In the genomic region with DNA sequence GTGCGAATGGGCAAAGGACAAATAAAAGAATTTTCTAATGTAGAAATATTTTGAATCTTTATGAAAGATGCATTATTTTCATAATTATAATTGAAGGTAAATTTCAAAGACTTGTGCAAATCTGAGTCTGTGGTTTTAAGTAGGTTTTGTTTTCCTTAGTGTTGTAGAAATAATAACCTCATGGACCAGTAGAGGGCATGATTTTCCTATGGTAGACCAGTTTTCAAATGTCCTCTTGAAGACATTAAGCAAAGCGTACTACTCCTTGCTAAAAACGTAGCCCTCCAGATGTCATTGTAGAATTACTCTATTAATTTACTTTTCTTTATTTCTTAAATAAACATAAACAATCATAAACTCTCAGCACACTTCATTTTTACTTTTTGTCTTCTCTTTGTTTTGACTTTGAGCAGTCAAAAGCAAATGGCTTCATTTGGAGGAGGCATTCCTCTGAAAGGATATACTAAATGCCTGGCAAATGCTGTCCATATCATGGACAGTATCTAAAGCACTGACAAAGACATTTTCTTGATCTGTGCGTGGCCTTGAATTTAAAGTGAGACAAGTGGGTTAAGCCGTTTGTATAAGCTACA, we compare ENCODE assay signal across 8 cellular contexts.
DNase-seq lines count a peak whose midpoint lies in the region; ATAC-seq, FAIRE-seq and TF ChIP-seq lines count a peak whose summit lies in the region.

No MANE protein-coding gene starts in this region.

- no peak overlapping the region for H2AFZ ChIP-seq in endothelial cell of umbilical vein (ENCODE audit: low read depth, low read length)

- POLR2A ChIA-PET in endothelial cell of umbilical vein (lab: Charles Lee) = no interaction called here

- TF ChIP-seq POLR2A in endothelial cell of umbilical vein (IDR thresholded peaks at IDR 0.05; ENCODE audit: low read depth, low read length) = no peak

- peaks cover 5% of the 10 kb centered on the region for H3K4me1 Mint-ChIP-seq in activated naive CD8-positive, alpha-beta T cell treated with anti-CD3 and anti-CD28 coated beads, Interleukin-2, amount 50 U/mL, for 24 hours

- TF ChIP-seq CTCF in endothelial cell of umbilical vein (IDR thresholded peaks at IDR 0.05; ENCODE audit: extremely low read depth in 1 of 2, insufficient read depth in 1 of 2, low read depth in 1 of 2, low read length in 2 of 2) (peak; percentile 30 to 39), psoas muscle (IDR thresholded peaks at IDR 0.05) (peak; percentile 54)

- no peaks in the 10 kb centered on the region for H3K79me2 ChIP-seq in endothelial cell of umbilical vein (ENCODE audit: control insufficient read depth, insufficient read depth, low read length)

- CTCF ChIA-PET in endothelial cell of umbilical vein (lab: Charles Lee) = interaction anchor here (1.0 to 4.8 kb wide), 9 partner anchors 8 to 165 kb away, joined by 3 to 44 read pairs (median 4); no protein-coding TSS in a partner anchor

- H3K27ac Mint-ChIP-seq in activated naive CD8-positive, alpha-beta T cell treated with anti-CD3 and anti-CD28 coated beads, Interleukin-2, amount 50 U/mL, for 24 hours = no peak overlapping the region

- ATAC-seq in HG03432 (IDR thresholded peaks at IDR 0.05; ENCODE audit: unreplicated experiment) = peak; percentile 65
- peak in 1 of 4 donors; percentile 65 for ATAC-seq in psoas muscle
- no peak for ATAC-seq in activated naive CD8-positive, alpha-beta T cell treated with anti-CD3 and anti-CD28 coated beads, Interleukin-2, amount 50 U/mL, for 24 hours

- no peak overlapping the region for H3K4me2 ChIP-seq in endothelial cell of umbilical vein (ENCODE audit: insufficient read depth, low read length)

- H3K9me1 ChIP-seq in endothelial cell of umbilical vein (replicated peaks; ENCODE audit: control insufficient read depth, extremely low read depth, insufficient read depth, low read length) = no peaks in the 10 kb centered on the region

- intact Hi-C loops in endothelial cell of umbilical vein (cut with micrococcal nuclease) = loop anchor here (1.0 to 10.0 kb wide), 3 partner anchors 114 to 918 kb away; partner anchors contain the start of gene ADAM23
- intact Hi-C loops in psoas muscle (cut with DNase I) = loop anchor here (5.0 to 10.0 kb wide), 2 partner anchors 162 to 394 kb away; no protein-coding TSS in a partner anchor

- no peak overlapping the region for H3K4me3 Mint-ChIP-seq in activated naive CD8-positive, alpha-beta T cell treated with anti-CD3 and anti-CD28 coated beads, Interleukin-2, amount 50 U/mL, for 24 hours

- WGBS in psoas muscle, 3 donors = 62 to 67% (median 63%) methylated on average over 5 of the region's 5 CpGs

- H3K4me1 ChIP-seq in endothelial cell of umbilical vein (ENCODE audit: control insufficient read depth, extremely low read depth, insufficient read depth, low read length) (no peaks in the 10 kb centered on the region), psoas muscle (no peaks in the 10 kb centered on the region)

- H3K27me3 Mint-ChIP-seq in activated naive CD8-positive, alpha-beta T cell treated with anti-CD3 and anti-CD28 coated beads, Interleukin-2, amount 50 U/mL, for 24 hours = peaks cover 12% of the 10 kb centered on the region

- no peaks in the 10 kb centered on the region for H3K9me3 Mint-ChIP-seq in activated naive CD8-positive, alpha-beta T cell treated with anti-CD3 and anti-CD28 coated beads, Interleukin-2, amount 50 U/mL, for 24 hours

- H3K36me3 ChIP-seq in endothelial cell of umbilical vein (ENCODE audit: control insufficient read depth in 2 of 2, extremely low read depth in 1 of 2, insufficient read depth in 2 of 2, low read length in 2 of 2) = no peaks in the 10 kb centered on the region
- H3K36me3 ChIP-seq in psoas muscle (ENCODE audit: insufficient read depth in 1 of 2, low read depth in 1 of 2) = no peaks in the 10 kb centered on the region

- no peaks in the 10 kb centered on the region for H3K9me3 ChIP-seq in endothelial cell of umbilical vein (replicated peaks; ENCODE audit: control insufficient read depth, insufficient read depth, low read length)
- H3K9me3 ChIP-seq in psoas muscle = no peaks in the 10 kb centered on the region

- DNase-seq in NCI-H510A treated with DMSO at 0.1 percent for 48 hours (lab: John Stamatoyannopoulos, UW) (peak; percentile 57), NCI-H510A (lab: John Stamatoyannopoulos, UW) (no peak), OCI-M1 (lab: John Stamatoyannopoulos, UW) (peak; percentile 79), endothelial cell of umbilical vein (ENCODE audit: low read depth, low spot score) (peak; percentile 72), psoas muscle (no peak), GDM1 (lab: John Stamatoyannopoulos, UW) (no peak)
- no peak for DNase-seq in activated naive CD8-positive, alpha-beta T cell treated with anti-CD3 and anti-CD28 coated beads, Interleukin-2, amount 50 U/mL, for 24 hours

- no peaks in the 10 kb centered on the region for H3K36me3 Mint-ChIP-seq in activated naive CD8-positive, alpha-beta T cell treated with anti-CD3 and anti-CD28 coated beads, Interleukin-2, amount 50 U/mL, for 24 hours (ENCODE audit: low read depth)

- H3K4me3 ChIP-seq in endothelial cell of umbilical vein (replicated peaks in 1 of 3; ENCODE audit: insufficient read depth in 1 of 3, low read depth in 1 of 3, low read length in 3 of 3) = no peak overlapping the region
- H3K4me3 ChIP-seq in psoas muscle = no peak overlapping the region

- no peak overlapping the region for H3K9ac ChIP-seq in endothelial cell of umbilical vein (replicated peaks; ENCODE audit: extremely low read depth, insufficient read depth, low read length)

- no TSS peak for BruUV-seq in endothelial cell of umbilical vein (replicated peaks; lab: Mats Ljungman, UMichigan)

- no peaks in the 10 kb centered on the region for H3K27me3 ChIP-seq in endothelial cell of umbilical vein (ENCODE audit: control insufficient read depth in 2 of 2, insufficient read depth in 2 of 2, low read length in 2 of 2)
- H3K27me3 ChIP-seq in psoas muscle (ENCODE audit: insufficient read depth in 3 of 3, low read length in 2 of 3) = no peaks in the 10 kb centered on the region

- H3K27ac ChIP-seq in endothelial cell of umbilical vein (ENCODE audit: insufficient read depth, low read depth, low read length) (no peak overlapping the region), psoas muscle (no peak overlapping the region)

- peak; percentile 42 for FAIRE-seq in endothelial cell of umbilical vein (lab: Jason Lieb, UNC)

- dilution Hi-C loops in endothelial cell of umbilical vein (cut with MboI; ENCODE audit: extremely low pct_ligation_motif_present, low sequenced_read_pairs) = no loop called here

- no peaks in the 10 kb centered on the region for H4K20me1 ChIP-seq in endothelial cell of umbilical vein (replicated peaks; ENCODE audit: control insufficient read depth, extremely low read depth, insufficient read depth, low read length)

TF ChIP-seq in endothelial cell of umbilical vein, 7 proteins besides CTCF, POLR2A, EP300 and RAD21:
- no peak for TF ChIP-seq MYC (IDR thresholded peaks at IDR 0.05; ENCODE audit: low read depth, low read length)
- no peak for TF ChIP-seq MAX (IDR thresholded peaks at IDR 0.05; ENCODE audit: insufficient read depth, insufficient read length)
- no peak for TF ChIP-seq EZH2 (IDR thresholded peaks at IDR 0.05; ENCODE audit: borderline replicate concordance, low read depth, low read length, severe bottlenecking)
- TF ChIP-seq GATA2 (IDR thresholded peaks at IDR 0.05; ENCODE audit: insufficient read depth, insufficient read length, low read depth, low read length) = no peak
- TF ChIP-seq POLR2AphosphoS5 (IDR thresholded peaks at IDR 0.05; ENCODE audit: insufficient read depth, low read depth, low read length) = no peak
- TF ChIP-seq FOS (IDR thresholded peaks at IDR 0.05; ENCODE audit: borderline replicate concordance, insufficient read depth, low read length) = no peak
- TF ChIP-seq JUN (IDR thresholded peaks at IDR 0.05; ENCODE audit: borderline replicate concordance, insufficient read depth, insufficient read length, low read depth) = no peak

Comparison
In these comparisons a context has a peak if more than half of its experiments do, and no peak if none do; other contexts are left out.
1. DNase-seq: peak in NCI-H510A treated with DMSO at 0.1 percent for 48 hours (single experiment), OCI-M1 (single experiment) and endothelial cell of umbilical vein (single experiment); none in NCI-H510A (single experiment), psoas muscle (0 of 2), GDM1 (single experiment) and activated naive CD8-positive, alpha-beta T cell treated with anti-CD3 and anti-CD28 coated beads, Interleukin-2, amount 50 U/mL, for 24 hours (single experiment).